Comparison of ENCODE assay signal across 18 cellular contexts in the genomic region with DNA sequence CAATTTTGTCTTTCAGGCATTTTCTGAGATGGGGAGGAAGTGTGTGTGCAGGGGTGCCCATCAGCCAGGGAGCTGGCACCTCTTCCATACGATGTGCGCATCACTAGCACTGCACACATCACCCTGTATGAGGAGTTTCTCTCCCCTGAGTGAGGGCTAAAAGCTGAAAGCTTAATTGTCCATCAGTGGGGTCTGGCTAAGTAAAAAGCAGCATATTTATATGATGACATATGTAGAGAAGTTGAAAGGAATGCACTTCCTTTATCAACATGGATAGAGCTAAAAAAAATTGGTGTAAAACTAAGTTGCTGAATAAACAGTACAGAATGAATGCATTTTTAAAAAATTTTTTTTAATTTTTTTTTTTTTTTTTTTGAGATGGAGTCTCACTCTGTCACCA. TPM values are rescaled to one million over a fixed set of nuclear protein-coding genes. Genes with fewer than 3 reads are reported as not detected.
"Had no signal": no experiment of that assay in that cellular context is flagged by ENCODE, and none has a peak within 500 bp of the region (broad histone marks: within the 10 kb centered on the region; RNA-seq: fewer than 3 reads in every experiment).

No MANE protein-coding gene starts in this region.

- H3K4me3 Mint-ChIP-seq: activated CD4-positive, alpha-beta memory T cell treated with anti-CD3 and anti-CD28 coated beads, Interleukin-2, amount 10 ng/mL, durations not matched to agents 7 days and 5 days; activated CD4-positive, alpha-beta T cell treated with anti-CD3 and anti-CD28 coated beads for 36 hours; activated naive CD8-positive, alpha-beta T cell treated with anti-CD3 and anti-CD28 coated beads, Interleukin-2, amount 50 U/mL, for 24 hours; nephron; stimulated activated naive CD8-positive, alpha-beta T cell treated with anti-CD3 and anti-CD28 coated beads, Interleukin-15, Interleukin-2, amounts not matched to agents 100 ng/mL and 50 ng/mL, for 24 hours had no signal

- DNase-seq: activated CD4-positive, alpha-beta memory T cell treated with anti-CD3 and anti-CD28 coated beads, Interleukin-2, amount 10 ng/mL, durations not matched to agents 7 days and 5 days; activated CD4-positive, alpha-beta T cell treated with anti-CD3 and anti-CD28 coated beads for 36 hours; activated naive CD8-positive, alpha-beta T cell treated with anti-CD3 and anti-CD28 coated beads, Interleukin-2, amount 50 U/mL, for 24 hours; activated T-cell treated with anti-CD3 and anti-CD28 coated beads, Interleukin-2, amount 50 U/mL, for 48 hours; central memory CD4-positive, alpha-beta T cell; cortex of kidney; effector CD8-positive, alpha-beta T cell; sigmoid colon; stimulated activated CD4-positive, alpha-beta T cell treated with anti-CD3 and anti-CD28 coated beads, Interleukin-4, amount 100 ng/mL, for 1 hour; stimulated activated CD8-positive, alpha-beta memory T cell treated with anti-CD3 and anti-CD28 coated beads, Interleukin-4, amount 100 ng/mL, for 48 hours; T-helper 9 cell; testis had no signal

- H3K9me3 Mint-ChIP-seq: activated CD4-positive, alpha-beta memory T cell treated with anti-CD3 and anti-CD28 coated beads, Interleukin-2, amount 10 ng/mL, durations not matched to agents 7 days and 5 days; activated naive CD8-positive, alpha-beta T cell treated with anti-CD3 and anti-CD28 coated beads, Interleukin-2, amount 50 U/mL, for 24 hours; nephron; stimulated activated naive CD8-positive, alpha-beta T cell treated with anti-CD3 and anti-CD28 coated beads, Interleukin-15, Interleukin-2, amounts not matched to agents 100 ng/mL and 50 ng/mL, for 24 hours had no signal

- H3K4me3 ChIP-seq: sigmoid colon, testis had no signal

- H3K27ac ChIP-seq: sigmoid colon, testis, VCaP had no signal

- H3K36me3 ChIP-seq: sigmoid colon had no signal

- H3K4me1 Mint-ChIP-seq: nephron had no signal

- H3K27me3 ChIP-seq: sigmoid colon, testis had no signal

- H3K27ac Mint-ChIP-seq: activated CD4-positive, alpha-beta memory T cell treated with anti-CD3 and anti-CD28 coated beads, Interleukin-2, amount 10 ng/mL, durations not matched to agents 7 days and 5 days; activated CD4-positive, alpha-beta T cell treated with anti-CD3 and anti-CD28 coated beads for 36 hours; activated naive CD8-positive, alpha-beta T cell treated with anti-CD3 and anti-CD28 coated beads, Interleukin-2, amount 50 U/mL, for 24 hours; nephron; stimulated activated naive CD8-positive, alpha-beta T cell treated with anti-CD3 and anti-CD28 coated beads, Interleukin-15, Interleukin-2, amounts not matched to agents 100 ng/mL and 50 ng/mL, for 24 hours had no signal

- H3K9me3 ChIP-seq: sigmoid colon, testis had no signal

- H3K4me1 ChIP-seq: testis had no signal

RNA-seq across cellular contexts. Expression of a gene that starts 4.0 kb away (rescaled TPM):
- total RNA-seq: activated CD4-positive, alpha-beta memory T cell treated with anti-CD3 and anti-CD28 coated beads, Interleukin-2, amount 10 ng/mL, durations not matched to agents 7 days and 5 days; activated CD4-positive, alpha-beta T cell treated with anti-CD3 and anti-CD28 coated beads for 36 hours; lung microvascular endothelial cell; mononuclear cell; osteocyte had no signal
